In genomic region chr10:8873310-8873709, GRCh38 we compare ENCODE assay signal across 16 cellular contexts.
A peak's percentile ranks its signal among the peaks of the same experiment; 100 is the strongest.
DNase-seq lines count a peak whose midpoint lies in the region; ATAC-seq, FAIRE-seq and TF ChIP-seq lines count a peak whose summit lies in the region.
"Had no signal": no experiment of that assay in that cellular context is flagged by ENCODE, and none has a peak within 500 bp of the region (broad histone marks: within the 10 kb centered on the region; RNA-seq: fewer than 3 reads in every experiment).

No MANE protein-coding gene starts in this region.

- peaks cover 4% of the 10 kb centered on the region for H3K4me1 Mint-ChIP-seq in type B pancreatic cell (ENCODE audit: unreplicated experiment)
- no peaks in the 10 kb centered on the region for H3K4me1 Mint-ChIP-seq in activated naive CD4-positive, alpha-beta T cell treated with anti-CD3 and anti-CD28 coated beads for 36 hours (ENCODE audit: low read depth)
- H3K4me1 Mint-ChIP-seq: activated naive CD4-positive, alpha-beta T cell treated with anti-CD3 and anti-CD28 coated beads, Interleukin-2, amount 10 ng/mL, durations not matched to agents 7 days and 5 days; CD8-positive, alpha-beta memory T cell; central memory CD8-positive, alpha-beta T cell; naive thymus-derived CD8-positive, alpha-beta T cell had no signal

- no peaks in the 10 kb centered on the region for H3K36me3 ChIP-seq in keratinocyte (ENCODE audit: control insufficient read depth in 2 of 2, extremely low read depth in 1 of 2, insufficient read depth in 2 of 2, low read length in 2 of 2)
- H3K36me3 ChIP-seq: WERI-Rb-1 had no signal

- intact Hi-C loops in activated naive CD4-positive, alpha-beta T cell treated with anti-CD3 and anti-CD28 coated beads for 36 hours (cut with micrococcal nuclease): no loop called here

- H3K9ac ChIP-seq in keratinocyte (ENCODE audit: control insufficient read depth, extremely low read depth, insufficient read depth, low read length): no peak overlapping the region

- H3K4me1 ChIP-seq in keratinocyte (ENCODE audit: control insufficient read depth, extremely low read depth, insufficient read depth, low read length): peaks cover 18% of the 10 kb centered on the region

- TF ChIP-seq CTCF in VCaP (conservative IDR thresholded peaks at IDR 0.05): peak; percentile 75
- peak in 2 of 3 experiments; percentile 18 to 38 for TF ChIP-seq CTCF in keratinocyte (optimal IDR thresholded peaks at IDR 0.05 in 1 of 3, IDR thresholded peaks at IDR 0.05 in 1 of 3, conservative IDR thresholded peaks at IDR 0.05 in 1 of 3; ENCODE audit: extremely low read depth in 1 of 3, insufficient read depth in 2 of 3, low read length in 3 of 3)
- peak; percentile 52 for TF ChIP-seq CTCF in type B pancreatic cell (conservative IDR thresholded peaks at IDR 0.05)

- no peak overlapping the region for H2AFZ ChIP-seq in keratinocyte (ENCODE audit: control insufficient read depth, low read length)

- no peaks in the 10 kb centered on the region for H4K20me1 ChIP-seq in keratinocyte (ENCODE audit: control insufficient read depth, extremely low read depth, insufficient read depth, low read length)

- no peak overlapping the region for H3K4me2 ChIP-seq in keratinocyte (ENCODE audit: control insufficient read depth, extremely low read depth, insufficient read depth, low read depth, low read length)

- no peaks in the 10 kb centered on the region for H3K9me3 Mint-ChIP-seq in type B pancreatic cell
- H3K9me3 Mint-ChIP-seq in activated naive CD4-positive, alpha-beta T cell treated with anti-CD3 and anti-CD28 coated beads for 36 hours: no peaks in the 10 kb centered on the region
- H3K9me3 Mint-ChIP-seq: activated naive CD4-positive, alpha-beta T cell treated with anti-CD3 and anti-CD28 coated beads, Interleukin-2, amount 10 ng/mL, durations not matched to agents 7 days and 5 days; CD8-positive, alpha-beta memory T cell; central memory CD8-positive, alpha-beta T cell; naive thymus-derived CD8-positive, alpha-beta T cell had no signal

- no peaks in the 10 kb centered on the region for H3K36me3 Mint-ChIP-seq in type B pancreatic cell
- H3K36me3 Mint-ChIP-seq in activated naive CD4-positive, alpha-beta T cell treated with anti-CD3 and anti-CD28 coated beads for 36 hours (ENCODE audit: low read depth): no peaks in the 10 kb centered on the region
- H3K36me3 Mint-ChIP-seq: activated naive CD4-positive, alpha-beta T cell treated with anti-CD3 and anti-CD28 coated beads, Interleukin-2, amount 10 ng/mL, durations not matched to agents 7 days and 5 days; CD8-positive, alpha-beta memory T cell; naive thymus-derived CD8-positive, alpha-beta T cell had no signal

- no peaks in the 10 kb centered on the region for H3K9me1 ChIP-seq in keratinocyte (ENCODE audit: control insufficient read depth, extremely low read depth, insufficient read depth, low read length)

- H3K4me3 Mint-ChIP-seq in type B pancreatic cell: no peak overlapping the region
- H3K4me3 Mint-ChIP-seq in activated naive CD4-positive, alpha-beta T cell treated with anti-CD3 and anti-CD28 coated beads for 36 hours: no peak overlapping the region
- H3K4me3 Mint-ChIP-seq: activated naive CD4-positive, alpha-beta T cell treated with anti-CD3 and anti-CD28 coated beads, Interleukin-2, amount 10 ng/mL, durations not matched to agents 7 days and 5 days; CD8-positive, alpha-beta memory T cell; central memory CD8-positive, alpha-beta T cell; naive thymus-derived CD8-positive, alpha-beta T cell had no signal

- CTCF ChIA-PET in activated naive CD4-positive, alpha-beta T cell treated with anti-CD3 and anti-CD28 coated beads for 36 hours (lab: Charles Lee): interaction anchor here (0.6 kb wide), 1 partner anchor 711 kb away, joined by 5 read pairs; no protein-coding TSS in a partner anchor

- H3K27ac ChIP-seq in VCaP: peak overlapping the region; percentile 43; the same call in 1 of the 2 replicates
- H3K27ac ChIP-seq in keratinocyte (ENCODE audit: control insufficient read depth, insufficient read depth, low read length): no peak overlapping the region
- H3K27ac ChIP-seq: WERI-Rb-1 had no signal

- H3K9me3 ChIP-seq in keratinocyte (ENCODE audit: control insufficient read depth, low read depth, low read length): no peaks in the 10 kb centered on the region

- H3K27me3 ChIP-seq in keratinocyte (ENCODE audit: control insufficient read depth, extremely low read depth, insufficient read depth, low read length): no peaks in the 10 kb centered on the region

- H3K4me3 ChIP-seq in keratinocyte (ENCODE audit: control insufficient read depth in 2 of 3, extremely low read depth in 1 of 3, insufficient read depth in 2 of 3, low read depth in 1 of 3, low read length in 3 of 3): no peak overlapping the region

- DNase-seq in HT-29 (ENCODE audit: low spot score) (peak; percentile 74), keratinocyte (ENCODE audit: low read depth, low spot score) (no peak), type B pancreatic cell (ENCODE audit: extremely low spot score, unreplicated experiment) (no peak), GM12892 (ENCODE audit: insufficient read length) (no peak)
- DNase-seq in activated naive CD4-positive, alpha-beta T cell treated with anti-CD3 and anti-CD28 coated beads for 36 hours: no peak
- DNase-seq: activated naive CD4-positive, alpha-beta T cell treated with anti-CD3 and anti-CD28 coated beads, Interleukin-2, amount 10 ng/mL, durations not matched to agents 7 days and 5 days; CD8-positive, alpha-beta memory T cell; left colon; MM.1S; naive thymus-derived CD8-positive, alpha-beta T cell; WERI-Rb-1 had no signal

- H3K27ac Mint-ChIP-seq in type B pancreatic cell: peak overlapping the region; percentile 52
- H3K27ac Mint-ChIP-seq in activated naive CD4-positive, alpha-beta T cell treated with anti-CD3 and anti-CD28 coated beads for 36 hours: no peak overlapping the region
- H3K27ac Mint-ChIP-seq: activated naive CD4-positive, alpha-beta T cell treated with anti-CD3 and anti-CD28 coated beads, Interleukin-2, amount 10 ng/mL, durations not matched to agents 7 days and 5 days; CD8-positive, alpha-beta memory T cell; naive thymus-derived CD8-positive, alpha-beta T cell had no signal

- FAIRE-seq in keratinocyte (lab: Jason Lieb, UNC) (no peak), GM12892 (lab: Jason Lieb, UNC) (no peak)

- no peaks in the 10 kb centered on the region for H3K79me2 ChIP-seq in keratinocyte (ENCODE audit: control insufficient read depth, insufficient read depth, low read length)

- ATAC-seq in GM18505 (IDR thresholded peaks at IDR 0.05; ENCODE audit: unreplicated experiment) (no peak), GM21390 (IDR thresholded peaks at IDR 0.05; ENCODE audit: unreplicated experiment) (no peak)
- ATAC-seq: HCT116; left colon; naive thymus-derived CD8-positive, alpha-beta T cell had no signal

- no peaks in the 10 kb centered on the region for H3K27me3 Mint-ChIP-seq in type B pancreatic cell
- H3K27me3 Mint-ChIP-seq in activated naive CD4-positive, alpha-beta T cell treated with anti-CD3 and anti-CD28 coated beads for 36 hours (ENCODE audit: low read depth): peaks cover 2% of the 10 kb centered on the region
- H3K27me3 Mint-ChIP-seq: activated naive CD4-positive, alpha-beta T cell treated with anti-CD3 and anti-CD28 coated beads, Interleukin-2, amount 10 ng/mL, durations not matched to agents 7 days and 5 days had no signal

- dilution Hi-C loops in keratinocyte (cut with MboI; ENCODE audit: extremely low pct_ligation_motif_present, low sequenced_read_pairs): no loop called here

- TF ChIP-seq POLR2A in GM18505 (IDR thresholded peaks at IDR 0.05; ENCODE audit: borderline replicate concordance, extremely low read depth, insufficient read depth, insufficient read length) (no peak), GM12892 (IDR thresholded peaks at IDR 0.05; ENCODE audit: low read depth, low read length) (no peak)
